9 cellular contexts compared by ENCODE assay signal in genomic region chr12:112124918-112125249, GRCh38. TPM values are rescaled to one million over a fixed set of nuclear protein-coding genes. Genes with fewer than 3 reads are reported as not detected.
DNase-seq lines count a peak whose midpoint lies in the region; ATAC-seq, FAIRE-seq and TF ChIP-seq lines count a peak whose summit lies in the region.
"Had no signal": no experiment of that assay in that cellular context is flagged by ENCODE, and none has a peak within 500 bp of the region (broad histone marks: within the 10 kb centered on the region; RNA-seq: fewer than 3 reads in every experiment).

No MANE protein-coding gene starts in this region.

- peaks cover 33% of the 10 kb centered on the region for H3K4me1 Mint-ChIP-seq in activated T-helper 2 cell treated with anti-CD3 and anti-CD28 coated beads, Interferon-gamma antibody, Interleukin-2, Interleukin-4, amounts not matched to agents 10 μg/mL and 5 μg/mL and 100 μg/mL, durations not matched to agents 14 hours and 24 hours and 36 hours (ENCODE audit: low read depth)
- peaks cover 26% of the 10 kb centered on the region for H3K4me1 Mint-ChIP-seq in mesothelial cell of epicardium

- H3K27ac Mint-ChIP-seq in activated T-helper 2 cell treated with anti-CD3 and anti-CD28 coated beads, Interferon-gamma antibody, Interleukin-2, Interleukin-4, amounts not matched to agents 10 μg/mL and 5 μg/mL and 100 μg/mL, durations not matched to agents 14 hours and 24 hours and 36 hours, result no peak overlapping the region
- H3K27ac Mint-ChIP-seq in mesothelial cell of epicardium, result no peak overlapping the region

- 0% methylated on average over 1 of the region's 1 CpG for WGBS in HepG2 (ENCODE audit: low lambda C conversion rate)
- WGBS in right lobe of liver (ENCODE audit: insufficient coverage, low coverage, low lambda C conversion rate, missing lambda C conversion rate), result 0% methylated on average over 1 of the region's 1 CpG

- no peak overlapping the region for H3K9ac ChIP-seq in HepG2 (ENCODE audit: insufficient read depth, low read depth, low read length)

- no peaks in the 10 kb centered on the region for H3K9me3 Mint-ChIP-seq in activated T-helper 2 cell treated with anti-CD3 and anti-CD28 coated beads, Interferon-gamma antibody, Interleukin-2, Interleukin-4, amounts not matched to agents 10 μg/mL and 5 μg/mL and 100 μg/mL, durations not matched to agents 14 hours and 24 hours and 36 hours
- no peaks in the 10 kb centered on the region for H3K9me3 Mint-ChIP-seq in mesothelial cell of epicardium

- peak overlapping the region; percentile 39 for H3K4me3 Mint-ChIP-seq in activated T-helper 2 cell treated with anti-CD3 and anti-CD28 coated beads, Interferon-gamma antibody, Interleukin-2, Interleukin-4, amounts not matched to agents 10 μg/mL and 5 μg/mL and 100 μg/mL, durations not matched to agents 14 hours and 24 hours and 36 hours (ENCODE audit: low read depth)
- peak overlapping the region; percentile 85 for H3K4me3 Mint-ChIP-seq in mesothelial cell of epicardium

- FAIRE-seq in HepG2 (lab: Jason Lieb, UNC), result no peak
- FAIRE-seq: D721Med had no signal

- BruUV-seq in HepG2 (replicated peaks; lab: Mats Ljungman, UMichigan), result no TSS peak

- TF ChIP-seq EP300 in HepG2 (IDR thresholded peaks at IDR 0.05; ENCODE audit: low read depth in 2 of 2, low read length in 2 of 2) (no peak), HepG2 (CRISPR knock-in tag; IDR thresholded peaks at IDR 0.05; ENCODE audit: borderline replicate concordance) (no peak)

- H3K27me3 Mint-ChIP-seq in activated T-helper 2 cell treated with anti-CD3 and anti-CD28 coated beads, Interferon-gamma antibody, Interleukin-2, Interleukin-4, amounts not matched to agents 10 μg/mL and 5 μg/mL and 100 μg/mL, durations not matched to agents 14 hours and 24 hours and 36 hours (ENCODE audit: low read depth), result peaks cover 5% of the 10 kb centered on the region
- H3K27me3 Mint-ChIP-seq in mesothelial cell of epicardium (ENCODE audit: low read depth), result no peaks in the 10 kb centered on the region

- H3K4me2 ChIP-seq in HepG2 (ENCODE audit: low read depth, low read length), result peak overlapping the region; percentile 96

- H3K27me3 ChIP-seq in HepG2 (ENCODE audit: control insufficient read depth in 1 of 2, insufficient read depth in 2 of 2, low read length in 2 of 2) (no peaks in the 10 kb centered on the region), right lobe of liver (no peaks in the 10 kb centered on the region)

- DNase-seq in HepG2 (ENCODE audit: low spot score), result no peak
- DNase-seq in right lobe of liver, result no peak
- no peak for DNase-seq in activated T-helper 2 cell treated with anti-CD3 and anti-CD28 coated beads, Interferon-gamma antibody, Interleukin-2, Interleukin-4, amounts not matched to agents 10 μg/mL and 5 μg/mL and 100 μg/mL, durations not matched to agents 14 hours and 24 hours and 36 hours (ENCODE audit: low spot score)
- DNase-seq in mesothelial cell of epicardium (ENCODE audit: low spot score in 2 of 2, unreplicated experiment in 2 of 2), result no peak
- no peak for DNase-seq in stimulated activated naive CD4-positive, alpha-beta T cell (lab: John Stamatoyannopoulos, UW)
- no peak for DNase-seq in COLO829 (ENCODE audit: low spot score)
- no peak for DNase-seq in KG1 (lab: John Stamatoyannopoulos, UW)

- H3K9me3 ChIP-seq in HepG2 (ENCODE audit: low read length), result no peaks in the 10 kb centered on the region
- no peaks in the 10 kb centered on the region for H3K9me3 ChIP-seq in right lobe of liver

- TF ChIP-seq POLR2A in HepG2 (IDR thresholded peaks at IDR 0.05; ENCODE audit: insufficient read depth in 1 of 2, low read depth in 2 of 2, low read length in 2 of 2), result no peak
- no peak for TF ChIP-seq POLR2A in right lobe of liver (IDR thresholded peaks at IDR 0.05)

- H4K20me1 ChIP-seq in HepG2 (ENCODE audit: insufficient read depth, low read length), result no peaks in the 10 kb centered on the region

- POLR2A ChIA-PET in HepG2 (lab: Yijun Ruan, JAX), result interaction anchor here (0.6 to 7.1 kb wide), 6 partner anchors 9 to 439 kb away, joined by 3 to 85 read pairs (median 5); partner anchors contain the start of genes ACAD10, BRAP, ERP29 and NAA25

- peaks cover 10% of the 10 kb centered on the region for H3K36me3 Mint-ChIP-seq in activated T-helper 2 cell treated with anti-CD3 and anti-CD28 coated beads, Interferon-gamma antibody, Interleukin-2, Interleukin-4, amounts not matched to agents 10 μg/mL and 5 μg/mL and 100 μg/mL, durations not matched to agents 14 hours and 24 hours and 36 hours (ENCODE audit: low read depth)
- H3K36me3 Mint-ChIP-seq in mesothelial cell of epicardium, result no peaks in the 10 kb centered on the region

- H3K79me2 ChIP-seq in HepG2 (ENCODE audit: insufficient read depth, low read length), result peaks cover 10% of the 10 kb centered on the region

- no peaks in the 10 kb centered on the region for H3K36me3 ChIP-seq in HepG2 (replicated peaks in 1 of 2; ENCODE audit: control insufficient read depth in 1 of 2, insufficient read depth in 2 of 2, low read length in 2 of 2)
- H3K36me3 ChIP-seq in right lobe of liver, result no peaks in the 10 kb centered on the region

- TF ChIP-seq CTCF in HepG2 (CRISPR knock-in tag; IDR thresholded peaks at IDR 0.05), result no peak
- no peak for TF ChIP-seq CTCF in right lobe of liver (IDR thresholded peaks at IDR 0.05)
- no peak for TF ChIP-seq CTCF in mesothelial cell of epicardium (IDR thresholded peaks at IDR 0.05; ENCODE audit: unreplicated experiment)

- H3K4me1 ChIP-seq in HepG2 (ENCODE audit: insufficient read depth, low read length) (peaks cover 51% of the 10 kb centered on the region), right lobe of liver (peaks cover 0 to 26% (median 10%) of the 10 kb centered on the region in 4 donors)

- TF ChIP-seq RAD21 in HepG2 (CRISPR knock-in tag; IDR thresholded peaks at IDR 0.05), result no peak

- CTCF ChIA-PET in HepG2 (lab: Yijun Ruan, JAX; ENCODE audit: low intra/inter-chr PET ratio, low total read pairs), result no interaction called here

- peak overlapping the region; percentile 56 for H3K27ac ChIP-seq in HepG2 (ENCODE audit: extremely low read length, insufficient read depth, low read length)
- H3K27ac ChIP-seq in right lobe of liver, result no peak overlapping the region

- H3K4me3 ChIP-seq in HepG2 (replicated peaks in 1 of 3; ENCODE audit: insufficient read depth in 1 of 3, low read depth in 2 of 3, low read length in 3 of 3) (peak overlapping the region in 2 of 3 experiments; percentile 29 to 81; a peak in 3 of 6 replicates), right lobe of liver (peak overlapping the region in 1 of 3 donors; percentile 98)

- in situ Hi-C loops in HepG2 (cut with HindIII; ENCODE audit: extremely low pct_ligation_motif_present, low pct_unique_long_range_greater_than_20kb), result no loop called here

- intact Hi-C loops in HepG2 (cut with micrococcal nuclease; ENCODE audit: unreplicated experiment) (no loop called here), right lobe of liver (cut with DNase I) (no loop called here)
- intact Hi-C loops in activated T-helper 2 cell treated with anti-CD3 and anti-CD28 coated beads, Interferon-gamma antibody, Interleukin-2, Interleukin-4, amounts not matched to agents 10 μg/mL and 5 μg/mL and 100 μg/mL, durations not matched to agents 14 hours and 24 hours and 36 hours (cut with micrococcal nuclease), result loop anchor here (1.0 to 10.0 kb wide), 3 partner anchors 17 to 438 kb away; partner anchors contain the start of genes ACAD10, BRAP, MAPKAPK5 and NAA25

- ATAC-seq in HepG2 (peak; percentile 3), right lobe of liver (no peak), GM19023 (IDR thresholded peaks at IDR 0.05; ENCODE audit: unreplicated experiment) (no peak)

- H2AFZ ChIP-seq in HepG2 (ENCODE audit: low read length), result no peak overlapping the region

RNA-seq across cellular contexts. Expression of gene TRAFD1, which starts 0.5 kb away (rescaled TPM):
- total RNA-seq in HepG2 (2016; rRNA removed; fragmentation: Illumina TruSeq; extraction: Trizol) (20.9 and 27.8 TPM in 2 replicates), right lobe of liver (10 to 100 TPM in 3 of 6 experiments, 1 to 10 TPM in 3; 6.3 to 14.9 (median 10.3) TPM), mesothelial cell of epicardium (35.0 to 36.5 TPM (median 36.1 TPM) in 3 replicates)
- 3.3 and 3.6 TPM in 2 replicates for total RNA-seq in HepG2 (2016; cell fraction: cytosol; rRNA removed; fragmentation: Illumina TruSeq; extraction: Trizol; ENCODE audit: low read depth)
- total RNA-seq in HepG2 (2016; cell fraction: insoluble cytoplasmic fraction; rRNA removed; fragmentation: Illumina TruSeq; extraction: Trizol), result 20.5 and 24.2 TPM in 2 replicates
- 7.6 and 9.4 TPM in 2 replicates for total RNA-seq in HepG2 (2016; cell fraction: membrane; rRNA removed; fragmentation: Illumina TruSeq; extraction: Trizol)
- total RNA-seq in HepG2 (2016; cell fraction: nucleus; rRNA removed; fragmentation: Illumina TruSeq; extraction: Trizol), result 16.1 and 18.7 TPM in 2 replicates
- polyA plus RNA-seq in HepG2 (2011; rRNA removed), result 9.5 and 10.4 TPM in 2 replicates
- polyA plus RNA-seq in HepG2 (2011; cell fraction: cytosol; rRNA removed), result 8.7 and 9.7 TPM in 2 replicates
- 9.1 and 10.4 TPM in 2 replicates for polyA plus RNA-seq in HepG2 (2011; cell fraction: nucleus; rRNA removed)
- polyA plus RNA-seq in HepG2 (2012), result 8.9 and 13.3 TPM in 2 replicates
- polyA plus RNA-seq in HepG2 (2016; cell fraction: cytosol; fragmentation: Illumina TruSeq; extraction: Trizol; ENCODE audit: low read depth), result 1.0 and 1.5 TPM in 2 replicates
- 20.8 and 21.2 TPM in 2 replicates for polyA plus RNA-seq in HepG2 (2016; cell fraction: insoluble cytoplasmic fraction; fragmentation: Illumina TruSeq; extraction: Trizol; ENCODE audit: low read depth)
- polyA plus RNA-seq in HepG2 (2016; cell fraction: membrane; fragmentation: Illumina TruSeq; extraction: Trizol; ENCODE audit: low read depth), result 3.1 TPM in 2 replicates
- 14.6 and 15.4 TPM in 2 replicates for polyA plus RNA-seq in HepG2 (2016; cell fraction: nucleus; fragmentation: Illumina TruSeq; extraction: Trizol; ENCODE audit: insufficient read depth, low read depth)
- 8.1 and 43.5 TPM in 2 replicates for polyA minus RNA-seq in HepG2 (2011; rRNA and poly(A)+ RNA removed; ENCODE audit: low replicate concordance)
- polyA minus RNA-seq in HepG2 (2011; cell fraction: cytosol; rRNA and poly(A)+ RNA removed), result 5.2 and 7.2 TPM in 2 replicates
- polyA minus RNA-seq in HepG2 (2011; cell fraction: nucleus; rRNA and poly(A)+ RNA removed), result 12.0 and 15.9 TPM in 2 replicates
- total RNA-seq in activated T-helper 2 cell treated with anti-CD3 and anti-CD28 coated beads, Interferon-gamma antibody, Interleukin-2, Interleukin-4, amounts not matched to agents 10 μg/mL and 5 μg/mL and 100 μg/mL, durations not matched to agents 14 hours and 24 hours and 36 hours, result 34.7 and 37.5 TPM in 2 replicates

RNA-seq across cellular contexts. Expression of gene NAA25, which starts 16.3 kb away (rescaled TPM):
- total RNA-seq in HepG2 (2016; rRNA removed; fragmentation: Illumina TruSeq; extraction: Trizol), result 32.0 and 36.1 TPM in 2 replicates
- 7.7 and 9.0 TPM in 2 replicates for total RNA-seq in HepG2 (2016; cell fraction: cytosol; rRNA removed; fragmentation: Illumina TruSeq; extraction: Trizol; ENCODE audit: low read depth)
- total RNA-seq in HepG2 (2016; cell fraction: insoluble cytoplasmic fraction; rRNA removed; fragmentation: Illumina TruSeq; extraction: Trizol), result 29.7 and 38.3 TPM in 2 replicates
- total RNA-seq in HepG2 (2016; cell fraction: membrane; rRNA removed; fragmentation: Illumina TruSeq; extraction: Trizol), result 10.6 and 12.3 TPM in 2 replicates
- total RNA-seq in HepG2 (2016; cell fraction: nucleus; rRNA removed; fragmentation: Illumina TruSeq; extraction: Trizol), result 40.0 and 40.4 TPM in 2 replicates
- polyA plus RNA-seq in HepG2 (2011; rRNA removed), result 11.4 and 13.5 TPM in 2 replicates
- polyA plus RNA-seq in HepG2 (2011; cell fraction: cytosol; rRNA removed), result 4.5 and 7.2 TPM in 2 replicates
- 10.3 and 12.1 TPM in 2 replicates for polyA plus RNA-seq in HepG2 (2011; cell fraction: nucleus; rRNA removed)
- polyA plus RNA-seq in HepG2 (2012), result 14.4 and 16.1 TPM in 2 replicates
- 1.2 and 1.4 TPM in 2 replicates for polyA plus RNA-seq in HepG2 (2016; cell fraction: cytosol; fragmentation: Illumina TruSeq; extraction: Trizol; ENCODE audit: low read depth)
- polyA plus RNA-seq in HepG2 (2016; cell fraction: insoluble cytoplasmic fraction; fragmentation: Illumina TruSeq; extraction: Trizol; ENCODE audit: low read depth), result 16.8 and 17.4 TPM in 2 replicates
- 2.8 and 3.2 TPM in 2 replicates for polyA plus RNA-seq in HepG2 (2016; cell fraction: membrane; fragmentation: Illumina TruSeq; extraction: Trizol; ENCODE audit: low read depth)
- polyA plus RNA-seq in HepG2 (2016; cell fraction: nucleus; fragmentation: Illumina TruSeq; extraction: Trizol; ENCODE audit: insufficient read depth, low read depth), result 32.7 and 35.6 TPM in 2 replicates
- 17.6 and 43.3 TPM in 2 replicates for polyA minus RNA-seq in HepG2 (2011; rRNA and poly(A)+ RNA removed; ENCODE audit: low replicate concordance)
- 21.9 and 26.3 TPM in 2 replicates for polyA minus RNA-seq in HepG2 (2011; cell fraction: cytosol; rRNA and poly(A)+ RNA removed)
- polyA minus RNA-seq in HepG2 (2011; cell fraction: nucleus; rRNA and poly(A)+ RNA removed), result 40.7 and 48.1 TPM in 2 replicates
- 10 to 100 TPM in 5 of 6 experiments, 1 to 10 TPM in 1; 9.7 to 11.8 (median 10.8) TPM for total RNA-seq in right lobe of liver
- total RNA-seq in activated T-helper 2 cell treated with anti-CD3 and anti-CD28 coated beads, Interferon-gamma antibody, Interleukin-2, Interleukin-4, amounts not matched to agents 10 μg/mL and 5 μg/mL and 100 μg/mL, durations not matched to agents 14 hours and 24 hours and 36 hours, result 43.3 and 48.7 TPM in 2 replicates
- 37.3 to 43.8 TPM (median 37.4 TPM) in 3 replicates for total RNA-seq in mesothelial cell of epicardium
